8 cellular contexts compared by ENCODE assay signal in the genomic region with DNA sequence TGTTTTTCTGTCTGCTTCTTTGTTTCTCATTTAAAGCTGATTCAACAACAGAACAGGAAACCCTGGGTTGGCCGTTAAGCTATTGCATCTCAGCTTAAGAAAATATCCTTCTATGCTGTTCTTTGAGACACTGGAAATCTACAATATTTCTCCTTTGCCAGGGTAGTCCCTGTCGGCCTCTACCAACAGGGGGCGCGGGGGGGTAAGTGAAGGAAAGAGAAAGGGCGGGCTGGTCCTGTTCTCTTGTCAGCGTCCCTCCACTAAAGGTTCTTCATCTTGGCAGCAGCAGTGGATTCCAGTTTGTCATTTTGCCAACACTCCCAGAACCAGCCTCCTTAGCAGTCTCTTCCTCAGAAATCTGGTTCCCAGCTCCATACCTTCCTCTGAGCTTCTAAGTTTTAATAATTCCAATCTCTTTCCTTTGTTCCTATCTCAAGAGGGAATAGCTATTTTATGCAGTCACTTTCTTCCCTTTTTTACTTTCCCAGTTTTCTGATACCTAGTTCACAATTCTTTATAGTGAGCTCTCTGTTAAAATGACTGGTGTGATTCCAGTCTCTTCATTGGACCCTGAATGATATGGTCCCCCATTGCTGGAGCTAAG.
DNase-seq lines count a peak whose midpoint lies in the region; ATAC-seq and TF ChIP-seq lines count a peak whose summit lies in the region.

No MANE protein-coding gene starts in this region.

- peak; percentile 72 for DNase-seq in PC-3
- DNase-seq in adrenal gland, result peak; percentile 46 to 90 (median 82)
- DNase-seq in hepatocyte (ENCODE audit: low spot score), result peak; percentile 73
- DNase-seq in stimulated activated CD4-positive, alpha-beta T cell treated with anti-CD3 and anti-CD28 coated beads, Interleukin-1b, Interleukin-23, amount 100 ng/mL, for 48 hours, result peak; percentile 51

- H3K9me3 ChIP-seq in PC-3 (ENCODE audit: low read length), result no peaks in the 10 kb centered on the region
- H3K9me3 ChIP-seq in adrenal gland (replicated peaks in 1 of 3), result no peaks in the 10 kb centered on the region
- H3K9me3 ChIP-seq in hepatocyte (ENCODE audit: low read depth), result no peaks in the 10 kb centered on the region

- H3K4me2 ChIP-seq in PC-3 (ENCODE audit: low read length), result no peak overlapping the region
- H3K4me2 ChIP-seq in hepatocyte, result no peak overlapping the region

- H4K20me1 ChIP-seq in PC-3 (ENCODE audit: low read length), result no peaks in the 10 kb centered on the region
- no peaks in the 10 kb centered on the region for H4K20me1 ChIP-seq in hepatocyte (ENCODE audit: insufficient read depth, poor library complexity, severe bottlenecking)

- no peak overlapping the region for H3K27ac ChIP-seq in C4-2B
- H3K27ac ChIP-seq in PC-3 (ENCODE audit: low read length), result peak overlapping the region; percentile 21
- no peak overlapping the region for H3K27ac ChIP-seq in adrenal gland
- H3K27ac ChIP-seq in hepatocyte, result peak overlapping the region; percentile 7

- 0 out of 2 replicates have a peak overlapping the region, but pooled peaks have one; percentile 16 for H3K9ac ChIP-seq in PC-3 (ENCODE audit: low read length)

- TF ChIP-seq POLR2A in adrenal gland (IDR thresholded peaks at IDR 0.05), result no peak

- ATAC-seq in GM21786 (IDR thresholded peaks at IDR 0.05; ENCODE audit: unreplicated experiment), result peak; percentile 60
- peak; percentile 73 for ATAC-seq in PC-3
- ATAC-seq in HG03095 (IDR thresholded peaks at IDR 0.05; ENCODE audit: unreplicated experiment), result no peak
- no peak for ATAC-seq in GM18861 (IDR thresholded peaks at IDR 0.05; ENCODE audit: unreplicated experiment)

- H3K4me3 ChIP-seq in PC-3 (ENCODE audit: low read length), result no peak overlapping the region
- no peak overlapping the region for H3K4me3 ChIP-seq in adrenal gland
- H3K4me3 ChIP-seq in hepatocyte, result no peak overlapping the region

- POLR2A ChIA-PET in PC-3 (lab: Charles Lee; ENCODE audit: unreplicated experiment), result no interaction called here

- 19 to 24% (median 22%) methylated on average over 5 to 6 of the region's 6 CpGs for WGBS in adrenal gland, 4 donors
- WGBS in hepatocyte (ENCODE audit: low lambda C conversion rate, missing lambda C conversion rate), result 29% methylated on average over 6 of the region's 6 CpGs

- intact Hi-C loops in PC-3 (cut with micrococcal nuclease) (loop anchor here (10.0 kb wide), 1 partner anchor 147 kb away; no protein-coding TSS in a partner anchor), adrenal gland (cut with DNase I) (no loop called here)

- no peaks in the 10 kb centered on the region for H3K9me2 ChIP-seq in PC-3 (replicated peaks; ENCODE audit: low read length)
- no peaks in the 10 kb centered on the region for H3K9me2 ChIP-seq in hepatocyte (replicated peaks; ENCODE audit: insufficient read depth)

- H2AFZ ChIP-seq in PC-3 (ENCODE audit: low read length) (no peak overlapping the region), hepatocyte (no peak overlapping the region)

- H3K79me2 ChIP-seq in PC-3 (ENCODE audit: low read length) (no peaks in the 10 kb centered on the region), hepatocyte (no peaks in the 10 kb centered on the region)

- BruUV-seq in PC-3 (replicated peaks; lab: Mats Ljungman, UMichigan), result no TSS peak

- CTCF ChIA-PET in PC-3 (lab: Charles Lee), result no interaction called here

- peaks cover 12% of the 10 kb centered on the region for H3K4me1 ChIP-seq in PC-3 (ENCODE audit: insufficient read depth, low read length)
- H3K4me1 ChIP-seq in adrenal gland (replicated peaks in 1 of 2), result no peaks in the 10 kb centered on the region
- H3K4me1 ChIP-seq in hepatocyte (ENCODE audit: insufficient read depth), result peaks cover 7% of the 10 kb centered on the region

- H3K27me3 ChIP-seq in PC-3 (ENCODE audit: low read length) (no peaks in the 10 kb centered on the region), adrenal gland (no peaks in the 10 kb centered on the region), hepatocyte (no peaks in the 10 kb centered on the region)

- no peaks in the 10 kb centered on the region for H3K36me3 ChIP-seq in PC-3 (ENCODE audit: low read depth, low read length)
- H3K36me3 ChIP-seq in adrenal gland (replicated peaks in 1 of 2), result no peaks in the 10 kb centered on the region
- H3K36me3 ChIP-seq in hepatocyte (replicated peaks; ENCODE audit: insufficient read depth, low read depth), result no peaks in the 10 kb centered on the region

- peak; percentile 93 for TF ChIP-seq CTCF in C4-2B (conservative IDR thresholded peaks at IDR 0.05)
- peak; percentile 77 for TF ChIP-seq CTCF in PC-3 (conservative IDR thresholded peaks at IDR 0.05; ENCODE audit: low read depth, low read length)
- TF ChIP-seq CTCF in adrenal gland (IDR thresholded peaks at IDR 0.05), result peak; percentile 30 to 71 (median 56)
- peak; percentile 58 for TF ChIP-seq CTCF in hepatocyte (IDR thresholded peaks at IDR 0.05; ENCODE audit: poor library complexity)

- H3F3A ChIP-seq in PC-3 (ENCODE audit: low read length, unreplicated experiment), result no peaks in the 10 kb centered on the region

Comparison
In these comparisons a context has a peak if more than half of its experiments do, and no peak if none do; other contexts are left out.
1. H3K27ac ChIP-seq: peak in PC-3 (single experiment) and hepatocyte (single experiment); none in C4-2B (single experiment) and adrenal gland (0 of 5).
2. ATAC-seq: peak in GM21786 (single experiment) and PC-3 (single experiment); none in HG03095 (single experiment) and GM18861 (single experiment).
3. Peak in every context shown above with its lines, with median percentiles within 50 percentile points of each other: CTCF ChIP-seq and DNase-seq.